In the genomic region with DNA sequence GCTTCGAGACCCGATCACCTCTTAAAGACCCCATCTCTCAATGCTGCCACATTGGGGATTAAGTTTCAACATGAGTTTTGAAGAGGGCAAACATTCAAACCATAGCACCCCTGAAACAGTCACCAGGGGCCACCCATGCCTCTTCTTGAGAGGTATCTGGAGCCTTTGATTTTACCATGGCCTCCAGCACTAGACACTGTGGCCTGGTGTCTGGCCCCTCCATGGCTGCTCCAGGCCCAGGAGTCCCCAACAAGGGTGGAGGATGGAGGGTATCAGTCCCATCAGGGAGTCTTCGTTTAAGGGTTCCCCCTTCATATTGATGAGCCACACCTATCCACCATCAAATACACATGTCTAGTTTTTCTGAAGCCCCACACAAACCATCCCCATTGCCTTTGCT, we compare ENCODE assay signal across 12 cellular contexts.
DNase-seq lines count a peak whose midpoint lies in the region; ATAC-seq and TF ChIP-seq lines count a peak whose summit lies in the region.
"Had no signal": no experiment of that assay in that cellular context is flagged by ENCODE, and none has a peak within 500 bp of the region (broad histone marks: within the 10 kb centered on the region; RNA-seq: fewer than 3 reads in every experiment).

No MANE protein-coding gene starts in this region.

- TF ChIP-seq CTCF in type B pancreatic cell (conservative IDR thresholded peaks at IDR 0.05) (no peak), neural progenitor cell (IDR thresholded peaks at IDR 0.05) (no peak)

- no peaks in the 10 kb centered on the region for H3K79me2 ChIP-seq in neural progenitor cell (ENCODE audit: low read depth)

- H3K9ac ChIP-seq in BLaER1 (no peak overlapping the region), neural progenitor cell (no peak overlapping the region)

- H3K4me3 ChIP-seq in BLaER1 (no peak overlapping the region), neural progenitor cell (no peak overlapping the region)
- H3K4me3 ChIP-seq: GM12878, GM23338 had no signal

- H3F3A ChIP-seq in neural progenitor cell (ENCODE audit: low read depth), result no peaks in the 10 kb centered on the region

- H3K27ac ChIP-seq in BLaER1, result no peak overlapping the region
- no peak overlapping the region for H3K27ac ChIP-seq in neural progenitor cell

- H3K36me3 ChIP-seq in BLaER1 (no peaks in the 10 kb centered on the region), neural progenitor cell (no peaks in the 10 kb centered on the region)

- H4K20me1 ChIP-seq in BLaER1 (no peaks in the 10 kb centered on the region), neural progenitor cell (ENCODE audit: low read depth) (no peaks in the 10 kb centered on the region)

- H3K4me2 ChIP-seq in BLaER1 (0 out of 2 replicates have a peak overlapping the region, but pooled peaks have one; percentile 47), neural progenitor cell (no peak overlapping the region)
- H3K4me2 ChIP-seq: GM23338 had no signal

- H3K9me3 ChIP-seq in BLaER1, result peaks cover 18% of the 10 kb centered on the region
- H3K9me3 ChIP-seq in neural progenitor cell (ENCODE audit: low read depth), result no peaks in the 10 kb centered on the region

- no peaks in the 10 kb centered on the region for H3K36me3 Mint-ChIP-seq in type B pancreatic cell
- H3K36me3 Mint-ChIP-seq in neural progenitor cell, result no peaks in the 10 kb centered on the region
- H3K36me3 Mint-ChIP-seq: CD4-positive, CD25-positive, alpha-beta regulatory T cell had no signal

- H3K27me3 Mint-ChIP-seq in type B pancreatic cell (peaks cover 7% of the 10 kb centered on the region), neural progenitor cell (ENCODE audit: insufficient read depth, low read depth) (peaks cover 5% of the 10 kb centered on the region)
- H3K27me3 Mint-ChIP-seq: CD4-positive, CD25-positive, alpha-beta regulatory T cell had no signal

- no peak overlapping the region for H3K4me3 Mint-ChIP-seq in type B pancreatic cell
- no peak overlapping the region for H3K4me3 Mint-ChIP-seq in neural progenitor cell
- H3K4me3 Mint-ChIP-seq: CD4-positive, CD25-positive, alpha-beta regulatory T cell; GM23338 had no signal

- no peak for ATAC-seq in left lobe of liver
- ATAC-seq in GM19455 (IDR thresholded peaks at IDR 0.05; ENCODE audit: unreplicated experiment), result no peak
- ATAC-seq: GM12878, GM23338 had no signal

- peaks cover 10% of the 10 kb centered on the region for H3K4me1 ChIP-seq in BLaER1
- H3K4me1 ChIP-seq in neural progenitor cell, result peaks cover 5% of the 10 kb centered on the region

- H2AFZ ChIP-seq in neural progenitor cell (replicated peaks), result no peak overlapping the region
- H2AFZ ChIP-seq: GM23338 had no signal

- no peak overlapping the region for H3K27ac Mint-ChIP-seq in type B pancreatic cell
- H3K27ac Mint-ChIP-seq in neural progenitor cell, result no peak overlapping the region
- H3K27ac Mint-ChIP-seq: GM23338 had no signal

- peaks cover 3% of the 10 kb centered on the region; the same call in 1 of the 2 replicates for H3K27me3 ChIP-seq in BLaER1
- H3K27me3 ChIP-seq in neural progenitor cell, result no peaks in the 10 kb centered on the region

- H3K9me3 Mint-ChIP-seq in type B pancreatic cell (peaks cover 11% of the 10 kb centered on the region), neural progenitor cell (no peaks in the 10 kb centered on the region)
- H3K9me3 Mint-ChIP-seq: GM23338 had no signal

- no peaks in the 10 kb centered on the region for H3K4me1 Mint-ChIP-seq in type B pancreatic cell (ENCODE audit: unreplicated experiment)
- no peaks in the 10 kb centered on the region for H3K4me1 Mint-ChIP-seq in neural progenitor cell
- H3K4me1 Mint-ChIP-seq: GM23338 had no signal

- DNase-seq in 8988T, result peak; percentile 6
- peak; percentile 15 for DNase-seq in left lobe of liver (ENCODE audit: low spot score)
- peak; percentile 51 for DNase-seq in type B pancreatic cell (ENCODE audit: extremely low spot score, unreplicated experiment)
- no peak for DNase-seq in neural progenitor cell (ENCODE audit: low spot score)
- DNase-seq: Calu3, DMS 273 treated with DMSO at 0.1 percent for 48 hours, H7 had no signal
